8 cellular contexts compared by ENCODE assay signal in genomic region chr5:132777209-132778069, GRCh38. TPM values are rescaled to one million over a fixed set of nuclear protein-coding genes. Genes with fewer than 3 reads are reported as not detected.
DNase-seq lines count a peak whose midpoint lies in the region; ATAC-seq and TF ChIP-seq lines count a peak whose summit lies in the region.

SEPTIN8 (minus strand) TSS chr5:132777239; CDS start chr5:132777137, 102 bp downstream.

- TF ChIP-seq CTCF in GM06990 (IDR thresholded peaks at IDR 0.05; ENCODE audit: insufficient read depth, low read length, poor library complexity, severe bottlenecking) (no peak), GM23338 (conservative IDR thresholded peaks at IDR 0.05; ENCODE audit: low read depth in 2 of 2) (no peak)

- H3K9ac ChIP-seq in mucosa of rectum (ENCODE audit: low read depth in 1 of 2, low read length in 2 of 2) (peak within 1 kb of the TSS; percentile 72 to 75), subcutaneous abdominal adipose tissue (ENCODE audit: low read length in 5 of 5) (peak within 1 kb of the TSS in 4 of 5 donors; percentile 68 to 84 (median 83))

- no peaks in the 10 kb centered on the region for H3K9me2 ChIP-seq in GM23338 (ENCODE audit: insufficient read depth)

- H3K4me3 Mint-ChIP-seq in GM23338: peak within 1 kb of the TSS; percentile 76

- peaks cover 25% of the 10 kb centered on the region for H3K4me1 Mint-ChIP-seq in GM23338

- H2AFZ ChIP-seq in GM23338: peak within 1 kb of the TSS; percentile 98

- DNase-seq in GM06990 (ENCODE audit: extremely low read depth, insufficient read length): peak; percentile 68
- peak; percentile 64 for DNase-seq in GM23338 (ENCODE audit: low spot score)
- DNase-seq in NAMALWA (ENCODE audit: low spot score): peak; percentile 26
- peak; percentile 30 for DNase-seq in activated T-cell treated with anti-CD3 and anti-CD28 coated beads for 48 hours (ENCODE audit: low read depth)
- peak; percentile 67 to 78 for DNase-seq in erythroblast (lab: John Stamatoyannopoulos, UW)

- H3K4me1 ChIP-seq in GM23338 (ENCODE audit: insufficient read depth) (peaks cover 18% of the 10 kb centered on the region), mucosa of rectum (ENCODE audit: control insufficient read depth in 2 of 2, insufficient read depth in 2 of 2, low read length in 2 of 2) (peaks cover 19 to 22% of the 10 kb centered on the region in 2 donors), subcutaneous abdominal adipose tissue (ENCODE audit: control insufficient read depth in 5 of 5, insufficient read depth in 5 of 5, low read length in 5 of 5) (peaks cover 6 to 55% (median 48%) of the 10 kb centered on the region in 5 donors)

- peak within 1 kb of the TSS; percentile 89 for H3K4me2 ChIP-seq in GM23338

- H3K27me3 ChIP-seq in GM06990 (replicated peaks; ENCODE audit: control insufficient read depth, insufficient read depth, low read length) (no peaks in the 10 kb centered on the region), GM23338 (ENCODE audit: insufficient read depth) (peaks cover 69% of the 10 kb centered on the region), mucosa of rectum (ENCODE audit: control insufficient read depth in 2 of 2, insufficient read depth in 2 of 2, low read length in 2 of 2) (no peaks in the 10 kb centered on the region), subcutaneous abdominal adipose tissue (ENCODE audit: control insufficient read depth in 5 of 5, insufficient read depth in 4 of 5, low read length in 5 of 5) (no peaks in the 10 kb centered on the region)

- H3K27ac ChIP-seq in GM23338 (ENCODE audit: low read depth) (no peak within 1 kb of the TSS), mucosa of rectum (ENCODE audit: low read depth in 2 of 2, low read length in 2 of 2) (peak within 1 kb of the TSS; percentile 46 to 55), subcutaneous abdominal adipose tissue (ENCODE audit: low read depth, low read length) (peak within 1 kb of the TSS; percentile 68)

- H3K36me3 Mint-ChIP-seq in GM23338 (ENCODE audit: low read depth): no peaks in the 10 kb centered on the region

- no peaks in the 10 kb centered on the region; the same call in 1 of the 2 replicates for H3K79me2 ChIP-seq in GM23338 (replicated peaks; ENCODE audit: insufficient read depth)

- H3K4me3 ChIP-seq in GM06990 (replicated peaks; ENCODE audit: low read depth, low read length): peak within 1 kb of the TSS; percentile 84
- peak within 1 kb of the TSS; percentile 89 for H3K4me3 ChIP-seq in GM23338
- H3K4me3 ChIP-seq in mucosa of rectum (ENCODE audit: low read length in 2 of 2): peak within 1 kb of the TSS; percentile 75 to 82
- peak within 1 kb of the TSS; percentile 80 to 95 (median 86) for H3K4me3 ChIP-seq in subcutaneous abdominal adipose tissue (ENCODE audit: low read depth in 1 of 5, low read length in 5 of 5)

- no peaks in the 10 kb centered on the region for H3K9me3 ChIP-seq in mucosa of rectum (ENCODE audit: control insufficient read depth in 2 of 2, low read length in 2 of 2)
- H3K9me3 ChIP-seq in subcutaneous abdominal adipose tissue (ENCODE audit: control insufficient read depth in 5 of 5, low read length in 5 of 5): no peaks in the 10 kb centered on the region

- no peaks in the 10 kb centered on the region for H3K9me3 Mint-ChIP-seq in GM23338

- H3K27me3 Mint-ChIP-seq in GM23338 (ENCODE audit: insufficient read depth, low read depth, poor library complexity): peaks cover 28% of the 10 kb centered on the region

- H3F3A ChIP-seq in GM23338 (replicated peaks; ENCODE audit: low read depth): no peaks in the 10 kb centered on the region

- peak; percentile 18 for TF ChIP-seq POLR2A in erythroblast (IDR thresholded peaks at IDR 0.05; ENCODE audit: low read length)

- H3K36me3 ChIP-seq in GM06990 (ENCODE audit: control insufficient read depth, insufficient read depth, low read length): no peaks in the 10 kb centered on the region; the same call in 1 of the 2 replicates
- H3K36me3 ChIP-seq in GM23338 (ENCODE audit: insufficient read depth): no peaks in the 10 kb centered on the region
- no peaks in the 10 kb centered on the region for H3K36me3 ChIP-seq in mucosa of rectum (ENCODE audit: control insufficient read depth in 2 of 2, insufficient read depth in 2 of 2, low read length in 2 of 2)
- no peaks in the 10 kb centered on the region for H3K36me3 ChIP-seq in subcutaneous abdominal adipose tissue (ENCODE audit: control insufficient read depth in 5 of 5, insufficient read depth in 5 of 5, low read length in 5 of 5)

- H4K20me1 ChIP-seq in GM23338 (replicated peaks; ENCODE audit: insufficient read depth): 0 out of 2 replicates have a peak, but pooled peaks cover 4% of the 10 kb centered on the region

- peak; percentile 68 for ATAC-seq in GM23338
- ATAC-seq in GM18909 (IDR thresholded peaks at IDR 0.05; ENCODE audit: poor library complexity, unreplicated experiment): no peak

- no peak within 1 kb of the TSS for H3K27ac Mint-ChIP-seq in GM23338

TF ChIP-seq in GM23338, 12 proteins besides CTCF, POLR2A, EP300 and RAD21:
- no peak for TF ChIP-seq STAT1 (IDR thresholded peaks at IDR 0.05; ENCODE audit: unreplicated experiment)
- TF ChIP-seq EZH2 (IDR thresholded peaks at IDR 0.05; ENCODE audit: low read depth, unreplicated experiment): peak; percentile 31

RNA-seq across cellular contexts. Expression of gene SEPTIN8, which starts in this region (rescaled TPM):
- 37.2 and 45.0 TPM in 2 replicates for total RNA-seq in GM23338 (2014; rRNA removed; shearing (Covaris generic))
- polyA plus RNA-seq in GM23338 (2016; fragmentation: Nextera tagmentation; extraction: Ambion mirVana): 8.7 and 8.8 TPM in 2 replicates
